8 cellular contexts compared by ENCODE assay signal in genomic region chr4:2961411-2962098, GRCh38. TPM values are rescaled to one million over a fixed set of nuclear protein-coding genes. Genes with fewer than 3 reads are reported as not detected.
DNase-seq lines count a peak whose midpoint lies in the region; ATAC-seq and TF ChIP-seq lines count a peak whose summit lies in the region.

No MANE protein-coding gene starts in this region.

- POLR2A ChIA-PET in activated CD4-positive, alpha-beta T cell treated with anti-CD3 and anti-CD28 coated beads, Interleukin-2, amount 10 ng/mL, durations not matched to agents 7 days and 5 days (lab: Charles Lee), result no interaction called here

- H3K4me3 Mint-ChIP-seq in activated CD4-positive, alpha-beta T cell treated with anti-CD3 and anti-CD28 coated beads, Interleukin-2, amount 10 ng/mL, durations not matched to agents 7 days and 5 days, result peak overlapping the region; percentile 81
- peak overlapping the region; percentile 94 for H3K4me3 Mint-ChIP-seq in T-helper 1 cell treated with Interleukin-12 subunit alpha and Interleukin-12 subunit beta and Interleukin-4 antibody, amounts not matched to agents 30 μg/mL and 1 μg/mL, for 36 hours
- H3K4me3 Mint-ChIP-seq in stimulated activated effector memory CD8-positive, alpha-beta T cell treated with anti-CD3 and anti-CD28 coated beads, Interleukin-12 subunit alpha, Interleukin-12 subunit beta, amount 100 ng/mL, for 72 hours, result peak overlapping the region; percentile 91

- H3K4me2 ChIP-seq in fibroblast of lung (ENCODE audit: extremely low read depth, insufficient read depth, low read length), result peak overlapping the region; percentile 81

- TF ChIP-seq CTCF in fibroblast of lung (conservative IDR thresholded peaks at IDR 0.05 in 1 of 2, IDR thresholded peaks at IDR 0.05 in 1 of 2; ENCODE audit: low read depth in 1 of 2, low read length in 2 of 2), result no peak
- TF ChIP-seq CTCF in GM13976 (IDR thresholded peaks at IDR 0.05; ENCODE audit: borderline replicate concordance, control extremely low read depth, extremely low read depth, insufficient read depth, missing control alignments), result no peak

- in situ Hi-C loops in GM13976 (cut with MboI; ENCODE audit: low sequenced_read_pairs, unreplicated experiment), result no loop called here

- H3K9me3 ChIP-seq in fibroblast of lung (ENCODE audit: control insufficient read depth, insufficient read depth, low read depth, low read length), result no peaks in the 10 kb centered on the region

- peaks cover 7% of the 10 kb centered on the region for H3K36me3 ChIP-seq in fibroblast of lung (ENCODE audit: control insufficient read depth, insufficient read depth, low read length)

- H4K20me1 ChIP-seq in fibroblast of lung (ENCODE audit: control insufficient read depth, extremely low read depth, insufficient read depth, low read length), result no peaks in the 10 kb centered on the region

- H3K27me3 ChIP-seq in fibroblast of lung (ENCODE audit: control insufficient read depth, insufficient read depth, low read length), result no peaks in the 10 kb centered on the region

- H3K27ac Mint-ChIP-seq in activated CD4-positive, alpha-beta T cell treated with anti-CD3 and anti-CD28 coated beads, Interleukin-2, amount 10 ng/mL, durations not matched to agents 7 days and 5 days, result peak overlapping the region; percentile 83
- H3K27ac Mint-ChIP-seq in T-helper 1 cell treated with Interleukin-12 subunit alpha and Interleukin-12 subunit beta and Interleukin-4 antibody, amounts not matched to agents 30 μg/mL and 1 μg/mL, for 36 hours, result peak overlapping the region; percentile 87
- H3K27ac Mint-ChIP-seq in stimulated activated effector memory CD8-positive, alpha-beta T cell treated with anti-CD3 and anti-CD28 coated beads, Interleukin-12 subunit alpha, Interleukin-12 subunit beta, amount 100 ng/mL, for 72 hours, result peak overlapping the region; percentile 92

- H3K36me3 Mint-ChIP-seq in activated CD4-positive, alpha-beta T cell treated with anti-CD3 and anti-CD28 coated beads, Interleukin-2, amount 10 ng/mL, durations not matched to agents 7 days and 5 days (ENCODE audit: low read depth), result peaks cover 26% of the 10 kb centered on the region
- peaks cover 19% of the 10 kb centered on the region for H3K36me3 Mint-ChIP-seq in T-helper 1 cell treated with Interleukin-12 subunit alpha and Interleukin-12 subunit beta and Interleukin-4 antibody, amounts not matched to agents 30 μg/mL and 1 μg/mL, for 36 hours (ENCODE audit: low read depth)
- peaks cover 66% of the 10 kb centered on the region for H3K36me3 Mint-ChIP-seq in stimulated activated effector memory CD8-positive, alpha-beta T cell treated with anti-CD3 and anti-CD28 coated beads, Interleukin-12 subunit alpha, Interleukin-12 subunit beta, amount 100 ng/mL, for 72 hours

- H3K79me2 ChIP-seq in fibroblast of lung (ENCODE audit: control insufficient read depth, insufficient read depth, low read length), result peaks cover 49% of the 10 kb centered on the region

- H3K4me1 ChIP-seq in fibroblast of lung (ENCODE audit: control insufficient read depth, extremely low read depth, insufficient read depth, low read length), result peaks cover 4% of the 10 kb centered on the region

- DNase-seq in activated CD4-positive, alpha-beta T cell treated with anti-CD3 and anti-CD28 coated beads, Interleukin-2, amount 10 ng/mL, durations not matched to agents 7 days and 5 days, result peak; percentile 29
- no peak for DNase-seq in activated CD4-positive, alpha-beta T cell treated with anti-CD3 and anti-CD28 coated beads, Interleukin-2, amount 50 U/mL, for 4 hours
- no peak for DNase-seq in fibroblast of lung (ENCODE audit: low read depth in 2 of 2)
- peak in 1 of 2 donors; percentile 78 for DNase-seq in stimulated activated effector memory CD8-positive, alpha-beta T cell treated with anti-CD3 and anti-CD28 coated beads, Interleukin-12 subunit alpha, Interleukin-12 subunit beta, amount 100 ng/mL, for 72 hours (ENCODE audit: low spot score in 2 of 2)
- no peak for DNase-seq in GM13976 (ENCODE audit: low spot score)
- no peak for DNase-seq in SW 1271 (lab: John Stamatoyannopoulos, UW)
- no peak for DNase-seq in CD1c-positive myeloid dendritic cell (ENCODE audit: extremely low spot score)

- CTCF ChIA-PET in activated CD4-positive, alpha-beta T cell treated with anti-CD3 and anti-CD28 coated beads, Interleukin-2, amount 10 ng/mL, durations not matched to agents 7 days and 5 days (lab: Charles Lee), result interaction anchor here (0.9 to 2.2 kb wide), 8 partner anchors 7 to 197 kb away, joined by 3 to 5 read pairs (median 3); no protein-coding TSS in a partner anchor

- H2AFZ ChIP-seq in fibroblast of lung (ENCODE audit: low read length), result no peak overlapping the region

- peaks cover 45% of the 10 kb centered on the region for H3K4me1 Mint-ChIP-seq in activated CD4-positive, alpha-beta T cell treated with anti-CD3 and anti-CD28 coated beads, Interleukin-2, amount 10 ng/mL, durations not matched to agents 7 days and 5 days
- peaks cover 38% of the 10 kb centered on the region for H3K4me1 Mint-ChIP-seq in T-helper 1 cell treated with Interleukin-12 subunit alpha and Interleukin-12 subunit beta and Interleukin-4 antibody, amounts not matched to agents 30 μg/mL and 1 μg/mL, for 36 hours (ENCODE audit: low read depth)
- H3K4me1 Mint-ChIP-seq in stimulated activated effector memory CD8-positive, alpha-beta T cell treated with anti-CD3 and anti-CD28 coated beads, Interleukin-12 subunit alpha, Interleukin-12 subunit beta, amount 100 ng/mL, for 72 hours, result peaks cover 61% of the 10 kb centered on the region

- peak; percentile 3 for ATAC-seq in stimulated activated effector memory CD8-positive, alpha-beta T cell treated with anti-CD3 and anti-CD28 coated beads, Interleukin-12 subunit alpha, Interleukin-12 subunit beta, amount 100 ng/mL, for 72 hours

- H3K9me3 Mint-ChIP-seq in activated CD4-positive, alpha-beta T cell treated with anti-CD3 and anti-CD28 coated beads, Interleukin-2, amount 10 ng/mL, durations not matched to agents 7 days and 5 days, result no peaks in the 10 kb centered on the region
- no peaks in the 10 kb centered on the region for H3K9me3 Mint-ChIP-seq in T-helper 1 cell treated with Interleukin-12 subunit alpha and Interleukin-12 subunit beta and Interleukin-4 antibody, amounts not matched to agents 30 μg/mL and 1 μg/mL, for 36 hours
- no peaks in the 10 kb centered on the region for H3K9me3 Mint-ChIP-seq in stimulated activated effector memory CD8-positive, alpha-beta T cell treated with anti-CD3 and anti-CD28 coated beads, Interleukin-12 subunit alpha, Interleukin-12 subunit beta, amount 100 ng/mL, for 72 hours

- peaks cover 3% of the 10 kb centered on the region for H3K27me3 Mint-ChIP-seq in activated CD4-positive, alpha-beta T cell treated with anti-CD3 and anti-CD28 coated beads, Interleukin-2, amount 10 ng/mL, durations not matched to agents 7 days and 5 days
- H3K27me3 Mint-ChIP-seq in T-helper 1 cell treated with Interleukin-12 subunit alpha and Interleukin-12 subunit beta and Interleukin-4 antibody, amounts not matched to agents 30 μg/mL and 1 μg/mL, for 36 hours (ENCODE audit: low read depth), result peaks cover 7% of the 10 kb centered on the region

- H3K4me3 ChIP-seq in fibroblast of lung (replicated peaks in 1 of 4; ENCODE audit: control extremely low read depth in 1 of 4, insufficient read depth in 1 of 4, low read depth in 3 of 4, low read length in 4 of 4), result peak overlapping the region; percentile 87 to 97 (median 90)

- H3K9ac ChIP-seq in fibroblast of lung (ENCODE audit: insufficient read depth, low read length), result no peak overlapping the region

- peak overlapping the region; percentile 4 for H3K27ac ChIP-seq in fibroblast of lung (ENCODE audit: insufficient read depth, low read length)

RNA-seq across cellular contexts. Expression of gene NOP14, which starts 1.7 kb away (rescaled TPM):
- total RNA-seq in activated CD4-positive, alpha-beta T cell treated with anti-CD3 and anti-CD28 coated beads, Interleukin-2, amount 10 ng/mL, durations not matched to agents 7 days and 5 days, result 10 to 100 TPM; 49.1 to 50.7 TPM
- total RNA-seq in fibroblast of lung, result 16.7 and 17.7 TPM in 2 replicates
- polyA plus RNA-seq in fibroblast of lung, result 13.1 and 20.6 TPM in 2 replicates
- 22.1 and 32.0 TPM in 2 replicates for polyA plus RNA-seq in fibroblast of lung (2012)
- 15.7 and 16.7 TPM in 2 replicates for polyA minus RNA-seq in fibroblast of lung (ENCODE audit: low replicate concordance)

RNA-seq across cellular contexts. Expression of gene GRK4, which starts 1.8 kb away (rescaled TPM):
- 1 to 10 TPM; 2.5 to 5.2 TPM for total RNA-seq in activated CD4-positive, alpha-beta T cell treated with anti-CD3 and anti-CD28 coated beads, Interleukin-2, amount 10 ng/mL, durations not matched to agents 7 days and 5 days
- 5.9 and 6.9 TPM in 2 replicates for total RNA-seq in fibroblast of lung
- polyA plus RNA-seq in fibroblast of lung, result 4.0 and 4.4 TPM in 2 replicates
- 4.3 and 4.4 TPM in 2 replicates for polyA plus RNA-seq in fibroblast of lung (2012)
- 2.1 and 10.2 TPM in 2 replicates for polyA minus RNA-seq in fibroblast of lung (ENCODE audit: low replicate concordance)
